Comparison of ENCODE assay signal across 11 cellular contexts in the genomic region with DNA sequence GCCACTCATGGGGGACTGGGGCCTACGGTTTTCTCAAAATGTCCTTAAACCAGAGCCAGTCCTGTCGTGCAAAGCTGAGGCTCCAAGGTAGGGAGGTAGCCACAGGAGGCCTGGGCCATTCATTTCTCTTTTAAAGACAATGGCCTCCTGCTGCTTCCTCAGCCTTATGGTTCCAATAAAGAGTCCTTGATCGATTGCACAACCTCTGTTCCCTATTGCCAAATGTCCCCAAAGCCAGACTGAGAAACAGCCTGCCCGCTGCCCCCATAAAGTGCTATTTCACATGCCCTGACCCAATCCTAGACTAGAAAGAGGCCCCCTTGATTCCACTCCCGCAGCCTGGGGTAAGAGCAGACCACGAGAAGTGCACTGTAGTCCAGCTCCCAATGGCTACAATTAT.
DNase-seq lines count a peak whose midpoint lies in the region; ATAC-seq, FAIRE-seq and TF ChIP-seq lines count a peak whose summit lies in the region.
"Had no signal": no experiment of that assay in that cellular context is flagged by ENCODE, and none has a peak within 500 bp of the region (broad histone marks: within the 10 kb centered on the region; RNA-seq: fewer than 3 reads in every experiment).

No MANE protein-coding gene starts in this region.

- H3K79me2 ChIP-seq in astrocyte (ENCODE audit: insufficient read depth, low read length) = peaks cover 61% of the 10 kb centered on the region

- H3K4me1 ChIP-seq in HEK293 (ENCODE audit: control insufficient read depth, insufficient read depth, low read length) (peaks cover 8% of the 10 kb centered on the region), astrocyte (ENCODE audit: insufficient read depth, low read length) (peaks cover 38% of the 10 kb centered on the region), mesodermal cell (ENCODE audit: control insufficient read depth, insufficient read depth, low read length, poor library complexity, severe bottlenecking) (peaks cover 32% of the 10 kb centered on the region), small intestine (ENCODE audit: control insufficient read depth in 2 of 2, insufficient read depth in 1 of 2, low read depth in 1 of 2, low read length in 1 of 2) (peaks cover 0 to 8% of the 10 kb centered on the region in 2 donors)

- peaks cover 0 to 13% of the 10 kb centered on the region in 2 experiments; a peak in 1 of 3 replicates for H3K36me3 ChIP-seq in HEK293 (ENCODE audit: control insufficient read depth in 2 of 2, insufficient read depth in 1 of 2, low read length in 2 of 2)
- H3K36me3 ChIP-seq in astrocyte (ENCODE audit: insufficient read depth, low read length) = peaks cover 54% of the 10 kb centered on the region
- H3K36me3 ChIP-seq in mesodermal cell (ENCODE audit: control insufficient read depth, insufficient read depth, low read length) = peaks cover 69% of the 10 kb centered on the region
- H3K36me3 ChIP-seq in small intestine (ENCODE audit: control insufficient read depth in 2 of 2, insufficient read depth in 2 of 2, low read length in 2 of 2) = peaks cover 6 to 9% of the 10 kb centered on the region in 2 donors

- no peak overlapping the region for H2AFZ ChIP-seq in astrocyte (ENCODE audit: low read depth, low read length)

- H3K4me3 Mint-ChIP-seq in astrocyte (ENCODE audit: unreplicated experiment) = no peak overlapping the region
- H3K4me3 Mint-ChIP-seq: T-helper 1 cell treated with Interleukin-12 subunit alpha and Interleukin-12 subunit beta and Interleukin-4 antibody, amounts not matched to agents 30 μg/mL and 1 μg/mL, for 36 hours had no signal

- peak overlapping the region; percentile 38 for H3K9ac ChIP-seq in astrocyte (ENCODE audit: low read length)

- TF ChIP-seq CTCF in AG09309 (IDR thresholded peaks at IDR 0.05; ENCODE audit: control insufficient read depth, insufficient read depth, low read depth, low read length, missing control alignments) (no peak), HEK293 (tag by site-specific recombination; IDR thresholded peaks at IDR 0.05) (no peak), astrocyte (IDR thresholded peaks at IDR 0.05; ENCODE audit: insufficient read depth, low read depth, low read length) (no peak), D721Med (IDR thresholded peaks at IDR 0.05; ENCODE audit: insufficient read depth, missing control alignments) (no peak)

- H3K27me3 Mint-ChIP-seq in astrocyte (ENCODE audit: low read depth, unreplicated experiment) = no peaks in the 10 kb centered on the region

- peak; percentile 52 for DNase-seq in AG09309 (ENCODE audit: low read depth)
- no peak for DNase-seq in astrocyte (ENCODE audit: low read depth)
- no peak for DNase-seq in D721Med (ENCODE audit: insufficient read length, low spot score)
- no peak for DNase-seq in small intestine

- peaks cover 82% of the 10 kb centered on the region for H4K20me1 ChIP-seq in astrocyte (ENCODE audit: insufficient read depth, low read length)

- H3K27me3 ChIP-seq in astrocyte (ENCODE audit: insufficient read depth, low read length) (no peaks in the 10 kb centered on the region), small intestine (ENCODE audit: control insufficient read depth in 2 of 2, insufficient read depth in 2 of 2, low read length in 2 of 2) (no peaks in the 10 kb centered on the region)

- WGBS in mesodermal cell (ENCODE audit: insufficient coverage in 2 of 2), 2 experiments = 65 to 66% methylated on average over 3 to 4 of the region's 6 CpGs
- 82 to 90% (median 88%) methylated on average over 6 of the region's 6 CpGs for WGBS in small intestine, 3 donors

- no peak for ATAC-seq in GM19397 (IDR thresholded peaks at IDR 0.05; ENCODE audit: unreplicated experiment)
- ATAC-seq in HG03095 (IDR thresholded peaks at IDR 0.05; ENCODE audit: unreplicated experiment) = no peak

- POLR2A ChIA-PET in HEK293 (lab: Yijun Ruan, JAX) = no interaction called here

- peaks cover 30% of the 10 kb centered on the region for H3K36me3 Mint-ChIP-seq in astrocyte (ENCODE audit: low read depth, unreplicated experiment)

- peak overlapping the region; percentile 51 for H3K4me2 ChIP-seq in astrocyte (ENCODE audit: low read length)

- H3K4me3 ChIP-seq in AG09309 (ENCODE audit: control insufficient read depth, low read depth, low read length) (no peak overlapping the region), HEK293 (ENCODE audit: low read depth, low read length) (no peak overlapping the region), astrocyte (ENCODE audit: insufficient read depth, low read depth, low read length) (no peak overlapping the region), mesodermal cell (ENCODE audit: extremely low read depth, insufficient read depth, low read length, poor library complexity, severe bottlenecking) (no peak overlapping the region), small intestine (ENCODE audit: low read depth in 1 of 2, low read length in 2 of 2) (no peak overlapping the region)

- CTCF ChIA-PET in HEK293 (lab: Yijun Ruan, JAX) = no interaction called here

- H3K9me3 Mint-ChIP-seq in astrocyte (ENCODE audit: unreplicated experiment) = no peaks in the 10 kb centered on the region
- H3K9me3 Mint-ChIP-seq: T-helper 1 cell treated with Interleukin-12 subunit alpha and Interleukin-12 subunit beta and Interleukin-4 antibody, amounts not matched to agents 30 μg/mL and 1 μg/mL, for 36 hours had no signal

- FAIRE-seq in astrocyte (lab: Jason Lieb, UNC) (no peak), D721Med (lab: Jason Lieb, UNC) (no peak), small intestine (lab: Jason Lieb, UNC) (no peak)
- FAIRE-seq: G401.6, kidney had no signal

- H3K4me1 Mint-ChIP-seq in astrocyte (ENCODE audit: low read depth, unreplicated experiment) = peaks cover 51% of the 10 kb centered on the region

- H3K9me3 ChIP-seq in HEK293 (ENCODE audit: control insufficient read depth, insufficient read depth, low read depth, low read length) = no peaks in the 10 kb centered on the region
- no peaks in the 10 kb centered on the region for H3K9me3 ChIP-seq in astrocyte (ENCODE audit: insufficient read depth, low read depth, low read length)
- H3K9me3 ChIP-seq in mesodermal cell (ENCODE audit: control insufficient read depth, low read length) = no peaks in the 10 kb centered on the region
- no peaks in the 10 kb centered on the region for H3K9me3 ChIP-seq in small intestine (ENCODE audit: control insufficient read depth, low read depth)

- H3K27ac ChIP-seq in HEK293 (ENCODE audit: extremely low read depth, low read depth, low read length) (no peak overlapping the region), astrocyte (ENCODE audit: low read depth, low read length) (peak overlapping the region; percentile 71), mesodermal cell (ENCODE audit: low read depth, low read length, severe bottlenecking) (peak overlapping the region; percentile 93), small intestine (ENCODE audit: low read depth in 1 of 2, low read length in 1 of 2) (peak overlapping the region in 1 of 2 donors; percentile 63)

- peak overlapping the region; percentile 94 for H3K27ac Mint-ChIP-seq in astrocyte (ENCODE audit: unreplicated experiment)
- H3K27ac Mint-ChIP-seq: T-helper 1 cell treated with Interleukin-12 subunit alpha and Interleukin-12 subunit beta and Interleukin-4 antibody, amounts not matched to agents 30 μg/mL and 1 μg/mL, for 36 hours had no signal

TF ChIP-seq in HEK293, 187 proteins besides CTCF, POLR2A, EP300 and RAD21:
- TF ChIP-seq ZNF692 (tag by site-specific recombination; IDR thresholded peaks at IDR 0.05) (no peak), ZIC2 (tag by site-specific recombination; IDR thresholded peaks at IDR 0.05) (peak; percentile 84)
